19 cellular contexts compared by ENCODE assay signal in genomic region chr2:39313575-39313974, GRCh38.
A peak's percentile ranks its signal among the peaks of the same experiment; 100 is the strongest.
DNase-seq lines count a peak whose midpoint lies in the region; ATAC-seq and TF ChIP-seq lines count a peak whose summit lies in the region.
"Had no signal": no experiment of that assay in that cellular context is flagged by ENCODE, and none has a peak within 500 bp of the region (broad histone marks: within the 10 kb centered on the region; RNA-seq: fewer than 3 reads in every experiment).

No MANE protein-coding gene starts in this region.

- no peak overlapping the region for H3K9ac ChIP-seq in PC-3 (ENCODE audit: low read length)
- no peak overlapping the region for H3K9ac ChIP-seq in fibroblast of lung (ENCODE audit: insufficient read depth, low read length)
- H3K9ac ChIP-seq in MM.1S (ENCODE audit: low read length) = no peak overlapping the region

- H3K4me1 ChIP-seq in PC-3 (ENCODE audit: insufficient read depth, low read length) (no peaks in the 10 kb centered on the region), fibroblast of lung (ENCODE audit: control insufficient read depth, extremely low read depth, insufficient read depth, low read length) (peaks cover 2% of the 10 kb centered on the region), MM.1S (ENCODE audit: low read length) (no peaks in the 10 kb centered on the region)
- H3K4me1 ChIP-seq: gastroesophageal sphincter, right atrium auricular region had no signal

- no peak for TF ChIP-seq CTCF in PC-3 (conservative IDR thresholded peaks at IDR 0.05; ENCODE audit: low read depth, low read length)
- TF ChIP-seq CTCF in fibroblast of lung (conservative IDR thresholded peaks at IDR 0.05 in 1 of 2, IDR thresholded peaks at IDR 0.05 in 1 of 2; ENCODE audit: low read depth in 1 of 2, low read length in 2 of 2) = no peak
- no peak for TF ChIP-seq CTCF in retinal pigment epithelial cell (conservative IDR thresholded peaks at IDR 0.05; ENCODE audit: low read depth, low read length)
- TF ChIP-seq CTCF in MM.1S (IDR thresholded peaks at IDR 0.05; ENCODE audit: low read length) = no peak

- H3K4me2 ChIP-seq in PC-3 (ENCODE audit: low read length) (no peak overlapping the region), fibroblast of lung (ENCODE audit: extremely low read depth, insufficient read depth, low read length) (no peak overlapping the region), MM.1S (ENCODE audit: low read depth, low read length) (no peak overlapping the region)

- H3K9me3 ChIP-seq in PC-3 (ENCODE audit: low read length) (no peaks in the 10 kb centered on the region), fibroblast of lung (ENCODE audit: control insufficient read depth, insufficient read depth, low read depth, low read length) (no peaks in the 10 kb centered on the region), MM.1S (replicated peaks; ENCODE audit: insufficient read depth, low read length) (no peaks in the 10 kb centered on the region)
- H3K9me3 ChIP-seq: gastroesophageal sphincter, right atrium auricular region had no signal

- H4K20me1 ChIP-seq in PC-3 (ENCODE audit: low read length) = no peaks in the 10 kb centered on the region
- H4K20me1 ChIP-seq in fibroblast of lung (ENCODE audit: control insufficient read depth, extremely low read depth, insufficient read depth, low read length) = no peaks in the 10 kb centered on the region
- no peaks in the 10 kb centered on the region for H4K20me1 ChIP-seq in MM.1S (ENCODE audit: insufficient read depth, low read length)

- H3K9me2 ChIP-seq in PC-3 (replicated peaks; ENCODE audit: low read length) (no peaks in the 10 kb centered on the region), MM.1S (replicated peaks; ENCODE audit: insufficient read depth, low read length) (no peaks in the 10 kb centered on the region)

- intact Hi-C loops in PC-3 (cut with micrococcal nuclease) = no loop called here

- H3K27me3 ChIP-seq in PC-3 (ENCODE audit: low read length) (no peaks in the 10 kb centered on the region), fibroblast of lung (ENCODE audit: control insufficient read depth, insufficient read depth, low read length) (no peaks in the 10 kb centered on the region), MM.1S (replicated peaks; ENCODE audit: insufficient read depth, low read length) (no peaks in the 10 kb centered on the region)
- H3K27me3 ChIP-seq: gastroesophageal sphincter, right atrium auricular region had no signal

- ATAC-seq in PC-3 (peak; percentile 51), GM18873 (IDR thresholded peaks at IDR 0.05; ENCODE audit: low FRiP score, unreplicated experiment) (no peak)
- ATAC-seq: effector memory CD8-positive, alpha-beta T cell; gastroesophageal sphincter had no signal

- CTCF ChIA-PET in PC-3 (lab: Charles Lee) = no interaction called here

- POLR2A ChIA-PET in PC-3 (lab: Charles Lee; ENCODE audit: unreplicated experiment) = no interaction called here

- H3F3A ChIP-seq in PC-3 (ENCODE audit: low read length, unreplicated experiment) (no peaks in the 10 kb centered on the region), MM.1S (ENCODE audit: insufficient read depth, low read length) (no peaks in the 10 kb centered on the region)

- H3K4me3 ChIP-seq in PC-3 (ENCODE audit: low read length) (no peak overlapping the region), fibroblast of lung (replicated peaks in 1 of 4; ENCODE audit: control extremely low read depth in 1 of 4, insufficient read depth in 1 of 4, low read depth in 3 of 4, low read length in 4 of 4) (no peak overlapping the region), retinal pigment epithelial cell (ENCODE audit: low read length) (no peak overlapping the region), MM.1S (ENCODE audit: low read length) (no peak overlapping the region)
- H3K4me3 ChIP-seq: gastroesophageal sphincter, lung, right atrium auricular region had no signal

- H3K36me3 ChIP-seq in PC-3 (ENCODE audit: low read depth, low read length) (peaks cover 21% of the 10 kb centered on the region), fibroblast of lung (ENCODE audit: control insufficient read depth, insufficient read depth, low read length) (peaks cover 3% of the 10 kb centered on the region), MM.1S (replicated peaks; ENCODE audit: insufficient read depth, low read length) (no peaks in the 10 kb centered on the region; the same call in 1 of the 2 replicates)

- no peak overlapping the region for H2AFZ ChIP-seq in PC-3 (ENCODE audit: low read length)
- no peak overlapping the region for H2AFZ ChIP-seq in fibroblast of lung (ENCODE audit: low read length)
- H2AFZ ChIP-seq in MM.1S (ENCODE audit: low read length) = no peak overlapping the region

- no TSS peak for BruUV-seq in PC-3 (replicated peaks; lab: Mats Ljungman, UMichigan)

- DNase-seq in GM04503 (ENCODE audit: low read depth) = peak; percentile 33
- DNase-seq in PC-3 = peak; percentile 29
- peak; percentile 29 to 85 for DNase-seq in fibroblast of lung (ENCODE audit: low read depth in 2 of 2)
- DNase-seq in retinal pigment epithelial cell (ENCODE audit: low read depth) = peak; percentile 58
- DNase-seq in HT-29 (ENCODE audit: low spot score) = no peak
- DNase-seq in NCI-H1417 (lab: John Stamatoyannopoulos, UW) = no peak
- no peak for DNase-seq in MM.1S
- DNase-seq: activated CD4-positive, alpha-beta T cell treated with anti-CD3 and anti-CD28 coated beads for 1 hour; activated naive CD4-positive, alpha-beta T cell treated with Interleukin-2 at 50 U/mL for 16 hours; effector memory CD8-positive, alpha-beta T cell; NCI-H1105 treated with DMSO at 0.1 percent for 48 hours; SHP77 treated with DMSO at 0.1 percent for 48 hours; stimulated activated CD4-positive, alpha-beta T cell treated with anti-CD3 and anti-CD28 coated beads, Interleukin-2, amount 100 ng/mL, for 48 hours; T-helper 9 cell had no signal

- H3K79me2 ChIP-seq in PC-3 (ENCODE audit: low read length) = no peaks in the 10 kb centered on the region
- H3K79me2 ChIP-seq in fibroblast of lung (ENCODE audit: control insufficient read depth, insufficient read depth, low read length) = no peaks in the 10 kb centered on the region
- H3K79me2 ChIP-seq in MM.1S (ENCODE audit: low read length) = no peaks in the 10 kb centered on the region

- no peak overlapping the region for H3K27ac ChIP-seq in PC-3 (ENCODE audit: low read length)
- no peak overlapping the region for H3K27ac ChIP-seq in fibroblast of lung (ENCODE audit: insufficient read depth, low read length)
- no peak overlapping the region for H3K27ac ChIP-seq in MM.1S (ENCODE audit: low read length)
- H3K27ac ChIP-seq: C4-2B, gastroesophageal sphincter, right atrium auricular region had no signal

Comparison
In these comparisons a context has a peak if more than half of its experiments do, and no peak if none do; other contexts are left out.
1. DNase-seq: peak in GM04503 (single experiment), PC-3 (single experiment), fibroblast of lung (2 of 2) and retinal pigment epithelial cell (single experiment); none in HT-29 (single experiment), NCI-H1417 (0 of 3) and MM.1S (single experiment).